17 cellular contexts compared by ENCODE assay signal in genomic region chr9:131854906-131855504, GRCh38.
DNase-seq lines count a peak whose midpoint lies in the region; ATAC-seq, FAIRE-seq and TF ChIP-seq lines count a peak whose summit lies in the region.
"Had no signal": no experiment of that assay in that cellular context is flagged by ENCODE, and none has a peak within 500 bp of the region (broad histone marks: within the 10 kb centered on the region; RNA-seq: fewer than 3 reads in every experiment).

No MANE protein-coding gene starts in this region.

- H3K4me1 ChIP-seq in K562 (replicated peaks in 1 of 2; ENCODE audit: control insufficient read depth in 2 of 2, insufficient read depth in 2 of 2, low read length in 2 of 2) (peaks cover 0 to 7% of the 10 kb centered on the region in 2 experiments; a peak in 3 of 5 replicates), lower lobe of right lung (no peaks in the 10 kb centered on the region)
- H3K4me1 ChIP-seq: gastrocnemius medialis had no signal

- peaks cover 4% of the 10 kb centered on the region for H3K4me1 Mint-ChIP-seq in memory B cell
- H3K4me1 Mint-ChIP-seq: stimulated activated memory B cell treated with anti-CD40 and anti-IgM and Interleukin-4, amounts not matched to agents 10 μg/mL and 1 μg/mL and 100 μg/mL, for 72 hours had no signal

- no peak for TF ChIP-seq EP300 in K562 (IDR thresholded peaks at IDR 0.05; ENCODE audit: low read length)

- 0 out of 2 replicates have a peak, but pooled peaks cover 2% of the 10 kb centered on the region for H4K20me1 ChIP-seq in K562 (replicated peaks; ENCODE audit: control insufficient read depth, insufficient read depth, low read length)

- peak; percentile 47 for DNase-seq in DMS 273 (lab: John Stamatoyannopoulos, UW; ENCODE audit: unreplicated experiment)
- peak; percentile 45 for DNase-seq in NCI-H1694 (lab: John Stamatoyannopoulos, UW)
- no peak for DNase-seq in K562 (ENCODE audit: extremely low read depth in 1 of 4, low spot score in 3 of 4)
- no peak for DNase-seq in memory B cell (ENCODE audit: low spot score in 2 of 2)
- DNase-seq in lower lobe of right lung, result no peak
- DNase-seq: activated CD4-positive, alpha-beta T cell treated with anti-CD3 and anti-CD28 coated beads for 48 hours; CD4-positive, CD25-positive, alpha-beta regulatory T cell; NCI-H345; RPMI8226; stimulated activated CD4-positive, alpha-beta T cell treated with anti-CD3 and anti-CD28 coated beads, Interleukin-4, amount 100 ng/mL, for 4 hours had no signal

- H3K27me3 ChIP-seq in K562 (ENCODE audit: control insufficient read depth in 2 of 2, insufficient read depth in 2 of 2, low read length in 2 of 2) (peaks cover 11 to 37% of the 10 kb centered on the region in 2 experiments; a peak in 4 of 5 replicates), lower lobe of right lung (ENCODE audit: low read depth) (no peaks in the 10 kb centered on the region)

- H3K4me3 ChIP-seq in K562 (no peak overlapping the region), lower lobe of right lung (no peak overlapping the region)
- H3K4me3 ChIP-seq: gastrocnemius medialis had no signal

- H3K36me3 ChIP-seq in K562 (ENCODE audit: control insufficient read depth, insufficient read depth, low read length) (peaks cover under 1% of the 10 kb centered on the region; the same call in 1 of the 3 replicates), lower lobe of right lung (peaks cover 3% of the 10 kb centered on the region)

- H3K9ac ChIP-seq in K562 (ENCODE audit: insufficient read depth in 1 of 2, low read depth in 2 of 2, low read length in 2 of 2), result no peak overlapping the region

- in situ Hi-C loops in K562 (cut with MboI), result no loop called here

- no peak for TF ChIP-seq RAD21 in K562 (CRISPR knock-in tag; conservative IDR thresholded peaks at IDR 0.05 in 1 of 2, IDR thresholded peaks at IDR 0.05 in 1 of 2)

- no peak overlapping the region for H3K4me2 ChIP-seq in K562 (ENCODE audit: insufficient read depth, low read length)

- 46% methylated on average over 16 of the region's 18 CpGs for WGBS in K562 (ENCODE audit: insufficient coverage, low coverage, missing lambda C conversion rate)

- peaks cover under 1% of the 10 kb centered on the region for H3K36me3 Mint-ChIP-seq in memory B cell

- intact Hi-C loops in K562 (cut with micrococcal nuclease), result loop anchor here (2.0 kb wide), 1 partner anchor 92 kb away; no protein-coding TSS in a partner anchor
- intact Hi-C loops in lower lobe of right lung (cut with DNase I), result no loop called here

- TF ChIP-seq CTCF in K562 (IDR thresholded peaks at IDR 0.05 in 2 of 3, conservative IDR thresholded peaks at IDR 0.05 in 1 of 3; ENCODE audit: insufficient read depth in 2 of 3, low read depth in 1 of 3, low read length in 3 of 3) (no peak), lower lobe of right lung (IDR thresholded peaks at IDR 0.05) (no peak)

- POLR2A ChIA-PET in K562 (lab: Yijun Ruan, JAX), result interaction anchor here (1.0 to 1.2 kb wide), 2 partner anchors 63 to 286 kb away, joined by 4 to 6 read pairs; no protein-coding TSS in a partner anchor

- peak overlapping the region; percentile 10 for H3K27ac Mint-ChIP-seq in memory B cell
- H3K27ac Mint-ChIP-seq: CD4-positive, CD25-positive, alpha-beta regulatory T cell; dendritic cell treated with granulocyte-macrophage colony-stimulating factor and Interleukin-4, amounts not matched to agents 40 ng/mL and 50 ng/mL, for 4 days; stimulated activated memory B cell treated with anti-CD40 and anti-IgM and Interleukin-4, amounts not matched to agents 10 μg/mL and 1 μg/mL and 100 μg/mL, for 72 hours; T-helper 2 cell treated with Interferon-gamma antibody and Interleukin-4, amounts not matched to agents 5 μg/mL and 100 μg/mL, for 36 hours had no signal

- no peaks in the 10 kb centered on the region for H3K79me2 ChIP-seq in K562 (ENCODE audit: control insufficient read depth, insufficient read depth, low read length)

- FAIRE-seq in K562 (lab: Jason Lieb, UNC), result no peak
- FAIRE-seq: GM18507 had no signal

- no peak overlapping the region for H3K4me3 Mint-ChIP-seq in memory B cell
- H3K4me3 Mint-ChIP-seq: CD4-positive, CD25-positive, alpha-beta regulatory T cell; dendritic cell treated with granulocyte-macrophage colony-stimulating factor and Interleukin-4, amounts not matched to agents 40 ng/mL and 50 ng/mL, for 4 days; stimulated activated memory B cell treated with anti-CD40 and anti-IgM and Interleukin-4, amounts not matched to agents 10 μg/mL and 1 μg/mL and 100 μg/mL, for 72 hours; T-helper 2 cell treated with Interferon-gamma antibody and Interleukin-4, amounts not matched to agents 5 μg/mL and 100 μg/mL, for 36 hours had no signal

- BruUV-seq in K562 (replicated peaks; lab: Mats Ljungman, UMichigan), result no TSS peak

- H3K9me3 ChIP-seq in K562 (replicated peaks; ENCODE audit: control insufficient read depth, insufficient read depth, low read depth, low read length), result no peaks in the 10 kb centered on the region
- no peaks in the 10 kb centered on the region for H3K9me3 ChIP-seq in lower lobe of right lung
- H3K9me3 ChIP-seq: gastrocnemius medialis had no signal

- no peak for TF ChIP-seq POLR2A in K562 (conservative IDR thresholded peaks at IDR 0.05)

- CTCF ChIA-PET in K562 (lab: Yijun Ruan, JAX; ENCODE audit: low intra/inter-chr PET ratio), result interaction anchor here (1.4 kb wide), 1 partner anchor 93 kb away, joined by 5 read pairs; no protein-coding TSS in a partner anchor

- no peaks in the 10 kb centered on the region for H3K9me3 Mint-ChIP-seq in memory B cell
- H3K9me3 Mint-ChIP-seq: CD4-positive, CD25-positive, alpha-beta regulatory T cell; stimulated activated memory B cell treated with anti-CD40 and anti-IgM and Interleukin-4, amounts not matched to agents 10 μg/mL and 1 μg/mL and 100 μg/mL, for 72 hours; T-helper 2 cell treated with Interferon-gamma antibody and Interleukin-4, amounts not matched to agents 5 μg/mL and 100 μg/mL, for 36 hours had no signal

- no peaks in the 10 kb centered on the region for H3K9me1 ChIP-seq in K562 (ENCODE audit: control insufficient read depth, insufficient read depth, low read length)

- ATAC-seq in K562, result no peak
- ATAC-seq in memory B cell (ENCODE audit: low read depth), result no peak
- ATAC-seq in lower lobe of right lung, result no peak
- no peak for ATAC-seq in HG02642 (IDR thresholded peaks at IDR 0.05; ENCODE audit: poor library complexity, unreplicated experiment)
- ATAC-seq in HG03139 (IDR thresholded peaks at IDR 0.05; ENCODE audit: unreplicated experiment), result no peak
- ATAC-seq: gastrocnemius medialis; stimulated activated memory B cell treated with anti-CD40 and anti-IgM and Interleukin-4, amounts not matched to agents 10 μg/mL and 1 μg/mL and 100 μg/mL, for 72 hours had no signal

- H3K27ac ChIP-seq in K562 (ENCODE audit: extremely low read depth, low read depth, low read length) (no peak overlapping the region), lower lobe of right lung (no peak overlapping the region)
- H3K27ac ChIP-seq: gastrocnemius medialis had no signal

- H3K27me3 Mint-ChIP-seq in memory B cell, result peaks cover 2% of the 10 kb centered on the region
- H3K27me3 Mint-ChIP-seq: CD4-positive, CD25-positive, alpha-beta regulatory T cell; stimulated activated memory B cell treated with anti-CD40 and anti-IgM and Interleukin-4, amounts not matched to agents 10 μg/mL and 1 μg/mL and 100 μg/mL, for 72 hours had no signal

- H2AFZ ChIP-seq in K562 (ENCODE audit: low read depth, low read length), result no peak overlapping the region; the same call in 1 of the 2 replicates

TF ChIP-seq in K562, 482 proteins besides CTCF, POLR2A, EP300 and RAD21:
- TF ChIP-seq ZBTB33 (CRISPR knock-in tag; IDR thresholded peaks at IDR 0.05) (peak; percentile 90), CREB3 (tag; conservative IDR thresholded peaks at IDR 0.05; ENCODE audit: low read depth) (no peak), ZNF197 (CRISPR knock-in tag; IDR thresholded peaks at IDR 0.05; ENCODE audit: low read depth) (no peak)

Comparison
In these comparisons a context has a peak if more than half of its experiments do, and no peak if none do; other contexts are left out.
1. DNase-seq: peak in DMS 273 (single experiment) and NCI-H1694 (single experiment); none in K562 (0 of 4), memory B cell (0 of 2) and lower lobe of right lung (single experiment).